In genomic region chr10:35462491-35462934, GRCh38 we compare ENCODE assay signal across 8 cellular contexts.
DNase-seq lines count a peak whose midpoint lies in the region; ATAC-seq and TF ChIP-seq lines count a peak whose summit lies in the region.

No MANE protein-coding gene starts in this region.

- no peak overlapping the region for H4K5ac ChIP-seq in H9 (ENCODE audit: insufficient read length, low read depth, low read length)

- H3K18ac ChIP-seq in H9 (ENCODE audit: insufficient read length, low read depth, low read length) = no peak overlapping the region

- H4K20me1 ChIP-seq in H9 (ENCODE audit: control insufficient read depth, insufficient read depth, insufficient read length) = no peaks in the 10 kb centered on the region

- no peak overlapping the region for H3K14ac ChIP-seq in H9 (ENCODE audit: insufficient read depth, low read length)

- H3K23me2 ChIP-seq in H9 (ENCODE audit: insufficient read length, low read depth, low read length, poor library complexity, severe bottlenecking) = no peaks in the 10 kb centered on the region

- H3K27me3 ChIP-seq in H9 (ENCODE audit: insufficient read depth, low read length) (no peaks in the 10 kb centered on the region), liver (ENCODE audit: control insufficient read depth in 4 of 4, insufficient read depth in 4 of 4, low read length in 3 of 4) (no peaks in the 10 kb centered on the region)

- DNase-seq in H9 (no peak), NCI-H146 treated with DMSO at 0.1 percent for 48 hours (lab: John Stamatoyannopoulos, UW; ENCODE audit: unreplicated experiment) (peak; percentile 40), activated gamma-delta T cell treated with Interleukin-2 at 50 U/mL for 16 hours (no peak), HK-2 (ENCODE audit: unreplicated experiment) (no peak), activated T-cell treated with anti-CD3 and anti-CD28 coated beads for 4 hours (no peak)

- WGBS in H9 (ENCODE audit: extremely low coverage, insufficient read length, low lambda C conversion rate) = no CpG with 5 or more reads among the region's 5 CpGs
- WGBS in liver = 32% methylated on average over 5 of the region's 5 CpGs

- no peak overlapping the region for H2BK15ac ChIP-seq in H9 (ENCODE audit: low read depth, low read length)

- H2BK12ac ChIP-seq in H9 (ENCODE audit: insufficient read length, low read depth, low read length) = no peak overlapping the region

- TF ChIP-seq CTCF in H9 (conservative IDR thresholded peaks at IDR 0.05) (no peak), liver (IDR thresholded peaks at IDR 0.05; ENCODE audit: low read depth, low read length, missing input control) (no peak)

- H2AFZ ChIP-seq in H9 (ENCODE audit: low read length) = no peak overlapping the region

- H3K36me3 ChIP-seq in liver (ENCODE audit: control insufficient read depth in 4 of 4, insufficient read depth in 3 of 4, low read depth in 1 of 4, low read length in 3 of 4) = no peaks in the 10 kb centered on the region

- no peaks in the 10 kb centered on the region for H3K9me3 ChIP-seq in H9 (ENCODE audit: control insufficient read depth, low read depth, low read length)
- H3K9me3 ChIP-seq in liver (ENCODE audit: control insufficient read depth in 4 of 4, low read length in 3 of 4) = no peaks in the 10 kb centered on the region

- H4K8ac ChIP-seq in H9 (replicated peaks; ENCODE audit: insufficient read length, low read depth, low read length) = no peak overlapping the region

- no peak overlapping the region for H3K4me3 ChIP-seq in liver (ENCODE audit: low read depth in 1 of 3, low read length in 3 of 3)

- H3K56ac ChIP-seq in H9 (ENCODE audit: insufficient read length, low read depth, low read length) = no peak overlapping the region

- H3K9ac ChIP-seq in H9 (ENCODE audit: extremely low read depth, insufficient read length, low read length) = no peak overlapping the region
- no peak overlapping the region for H3K9ac ChIP-seq in liver (ENCODE audit: low read depth in 1 of 2, low read length in 2 of 2)

- H3K79me2 ChIP-seq in H9 (ENCODE audit: insufficient read depth, low read length) = peaks cover 3% of the 10 kb centered on the region; the same call in 1 of the 2 replicates

- no peak overlapping the region for H2BK5ac ChIP-seq in H9 (ENCODE audit: insufficient read length, low read length)

- peak overlapping the region in 2 of 3 experiments; percentile 29 to 34; a peak in 2 of 7 replicates for H3K27ac Mint-ChIP-seq in H9

- peak; percentile 81 for ATAC-seq in GM18517 (IDR thresholded peaks at IDR 0.05; ENCODE audit: unreplicated experiment)
- ATAC-seq in activated CD4-positive, CD25-positive, alpha-beta regulatory T cell treated with anti-CD3 and anti-CD28 coated beads, Interleukin-2, amount 50 U/mL, for 24 hours = no peak

- H3K27ac ChIP-seq in H9 (ENCODE audit: insufficient read length, low read depth, low read length) = no peak overlapping the region
- H3K27ac ChIP-seq in liver (ENCODE audit: low read depth in 1 of 2, low read length in 2 of 2) = peak overlapping the region; percentile 70 to 72

- H3K23ac ChIP-seq in H9 (ENCODE audit: insufficient read length, low read depth, low read length) = no peak overlapping the region

- H3K36me3 Mint-ChIP-seq in H9 (ENCODE audit: insufficient read depth in 1 of 3, low read depth in 3 of 3) = no peaks in the 10 kb centered on the region

- no peaks in the 10 kb centered on the region for H3K79me1 ChIP-seq in H9 (ENCODE audit: insufficient read depth, low read depth, low read length, poor library complexity, severe bottlenecking)

- H3K4me1 Mint-ChIP-seq in H9 = peaks cover 37 to 40% of the 10 kb centered on the region in 2 experiments

- no peaks in the 10 kb centered on the region for H3K27me3 Mint-ChIP-seq in H9 (ENCODE audit: low read depth)

- no peak overlapping the region for H4K91ac ChIP-seq in H9 (ENCODE audit: insufficient read length, low read depth, low read length)

- no peak overlapping the region for H3K4ac ChIP-seq in H9 (ENCODE audit: low read depth, low read length)

- peak; percentile 59 to 71 for TF ChIP-seq RAD21 in liver (IDR thresholded peaks at IDR 0.05)

- no peak overlapping the region for H3K4me2 ChIP-seq in H9 (ENCODE audit: insufficient read depth, insufficient read length, low read length)

- H3K4me3 Mint-ChIP-seq in H9 = peak overlapping the region in 1 of 2 experiments; percentile 3; a peak in 1 of 5 replicates

- no peak overlapping the region for H2BK20ac ChIP-seq in H9 (ENCODE audit: low read depth, low read length, poor library complexity, severe bottlenecking)

- H3T11ph ChIP-seq in H9 (ENCODE audit: low read length) = no peak overlapping the region

- H2BK120ac ChIP-seq in H9 (ENCODE audit: low read depth, low read length, poor library complexity, severe bottlenecking) = no peak overlapping the region

- no peak overlapping the region for H2AK5ac ChIP-seq in H9 (ENCODE audit: insufficient read length, low read length)

- H3K4me1 ChIP-seq in H9 (ENCODE audit: insufficient read depth, low read length) (peaks cover 29% of the 10 kb centered on the region; the same call in 1 of the 2 replicates), liver (ENCODE audit: control insufficient read depth in 4 of 4, insufficient read depth in 4 of 4, low read length in 3 of 4) (peaks cover 14 to 65% (median 44%) of the 10 kb centered on the region in 4 donors)

- no peaks in the 10 kb centered on the region for H3K9me3 Mint-ChIP-seq in H9

TF ChIP-seq in liver, 16 proteins besides CTCF, POLR2A, EP300 and RAD21:
- TF ChIP-seq ATF3 (IDR thresholded peaks at IDR 0.05) (no peak), FOXA2 (IDR thresholded peaks at IDR 0.05) (peak; percentile 78), TAF1 (conservative IDR thresholded peaks at IDR 0.05) (no peak), FOXA1 (IDR thresholded peaks at IDR 0.05) (peak; percentile 67), YY1 (IDR thresholded peaks at IDR 0.05) (no peak), REST (IDR thresholded peaks at IDR 0.05) (peak; percentile 74), HNF4A (conservative IDR thresholded peaks at IDR 0.05) (peak; percentile 81 to 87), EGR1 (IDR thresholded peaks at IDR 0.05; ENCODE audit: low read depth in 2 of 2) (peak in 1 of 2 donors; percentile 43), MAX (IDR thresholded peaks at IDR 0.05) (peak; percentile 70), SP1 (IDR thresholded peaks at IDR 0.05) (peak; percentile 91), RXRA (IDR thresholded peaks at IDR 0.05) (peak; percentile 100), GABPA (IDR thresholded peaks at IDR 0.05 in 1 of 2, conservative IDR thresholded peaks at IDR 0.05 in 1 of 2) (peak in 1 of 2 donors; percentile 52), JUND (IDR thresholded peaks at IDR 0.05) (peak; percentile 68 to 72), NR2F2 (IDR thresholded peaks at IDR 0.05) (peak; percentile 77), HNF4G (IDR thresholded peaks at IDR 0.05) (peak; percentile 78), ZBTB33 (IDR thresholded peaks at IDR 0.05) (no peak)
